Comparison of ENCODE assay signal across 14 cellular contexts in the genomic region with DNA sequence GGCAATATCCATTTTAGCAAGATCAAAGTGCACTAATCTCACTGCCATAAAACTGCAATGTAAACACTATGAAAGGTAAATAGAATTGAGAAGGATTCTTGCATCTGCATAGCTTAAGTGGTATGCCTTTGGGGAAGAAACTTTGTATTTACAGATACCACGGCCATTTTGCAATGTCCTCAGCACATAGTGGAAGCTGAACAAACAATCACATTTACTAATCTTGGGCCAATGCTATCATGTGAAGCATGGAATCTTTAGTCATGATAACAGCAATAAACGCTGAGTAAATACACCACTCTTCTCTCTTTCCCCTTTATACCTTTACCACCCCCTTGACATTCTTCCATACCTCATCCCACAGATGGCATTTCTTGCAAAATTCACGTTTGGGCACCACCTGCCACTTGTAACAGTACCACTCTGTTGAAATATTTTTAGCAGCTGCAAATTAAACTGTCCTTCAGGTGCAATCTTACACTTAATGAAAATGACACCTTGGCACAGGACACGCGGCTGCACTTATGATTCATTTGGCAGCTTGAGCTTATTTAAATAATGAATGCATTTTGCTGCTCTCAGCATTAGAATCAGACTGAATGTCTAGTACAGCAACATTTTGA.
DNase-seq lines count a peak whose midpoint lies in the region; ATAC-seq and TF ChIP-seq lines count a peak whose summit lies in the region.
"Had no signal": no experiment of that assay in that cellular context is flagged by ENCODE, and none has a peak within 500 bp of the region (broad histone marks: within the 10 kb centered on the region; RNA-seq: fewer than 3 reads in every experiment).

No MANE protein-coding gene starts in this region.

- CTCF ChIA-PET in SK-N-SH (lab: Yijun Ruan, JAX) = interaction anchor here (0.8 to 1.2 kb wide), 2 partner anchors 19 to 87 kb away, joined by 3 to 4 read pairs; no protein-coding TSS in a partner anchor

- H3K27me3 ChIP-seq in SK-N-SH (ENCODE audit: insufficient read depth) (no peaks in the 10 kb centered on the region), left lung (no peaks in the 10 kb centered on the region), spleen (replicated peaks in 1 of 7) (no peaks in the 10 kb centered on the region)

- TF ChIP-seq RAD21 in SK-N-SH (IDR thresholded peaks at IDR 0.05; ENCODE audit: low read length) = no peak

- peaks cover 0 to 27% of the 10 kb centered on the region in 2 experiments; a peak in 2 of 4 replicates for H3K4me1 ChIP-seq in SK-N-SH (ENCODE audit: control insufficient read depth in 1 of 2, insufficient read depth in 2 of 2, low read depth in 1 of 2, low read length in 1 of 2)
- H3K4me1 ChIP-seq in left lung = no peaks in the 10 kb centered on the region
- no peaks in the 10 kb centered on the region for H3K4me1 ChIP-seq in spleen

- no peak overlapping the region for H3K4me2 ChIP-seq in SK-N-SH

- H3K36me3 ChIP-seq in SK-N-SH (replicated peaks in 1 of 2; ENCODE audit: control insufficient read depth in 1 of 2, insufficient read depth in 2 of 2, low read length in 1 of 2) = no peaks in the 10 kb centered on the region
- H3K36me3 ChIP-seq in left lung = no peaks in the 10 kb centered on the region
- H3K36me3 ChIP-seq in spleen = no peaks in the 10 kb centered on the region

- H3K9me2 ChIP-seq in SK-N-SH = no peaks in the 10 kb centered on the region

- no peak for TF ChIP-seq EP300 in SK-N-SH (IDR thresholded peaks at IDR 0.05; ENCODE audit: borderline replicate concordance in 1 of 2, low read depth in 1 of 2, low read length in 1 of 2)

- POLR2A ChIA-PET in SK-N-SH (lab: Yijun Ruan, JAX) = no interaction called here

- 82% methylated on average over 5 of the region's 5 CpGs for WGBS in SK-N-SH (ENCODE audit: low lambda C conversion rate)
- 75 to 89% (median 80%) methylated on average over 5 of the region's 5 CpGs for WGBS in spleen, 5 donors

- peaks cover 30% of the 10 kb centered on the region for H3F3A ChIP-seq in SK-N-SH (replicated peaks; ENCODE audit: insufficient read depth)

- H3K9ac ChIP-seq in SK-N-SH = 0 out of 2 replicates have a peak overlapping the region, but pooled peaks have one; percentile 4

- H4K20me1 ChIP-seq in SK-N-SH (ENCODE audit: insufficient read depth) = no peaks in the 10 kb centered on the region

- TF ChIP-seq CTCF in SK-N-SH (IDR thresholded peaks at IDR 0.05) (no peak), left lung (IDR thresholded peaks at IDR 0.05) (no peak), spleen (IDR thresholded peaks at IDR 0.05 in 8 of 11, conservative IDR thresholded peaks at IDR 0.05 in 3 of 11) (no peak)

- no peak for TF ChIP-seq POLR2A in spleen (IDR thresholded peaks at IDR 0.05)

- H3K27ac ChIP-seq in SK-N-SH (ENCODE audit: low read depth in 2 of 2, low read length in 1 of 2) = peak overlapping the region in 1 of 2 experiments; percentile 72; a peak in 2 of 4 replicates
- no peak overlapping the region for H3K27ac ChIP-seq in left lung
- H3K27ac ChIP-seq in spleen = no peak overlapping the region

- H2AFZ ChIP-seq in SK-N-SH (ENCODE audit: low read depth) = no peak overlapping the region

- ATAC-seq in left lung = peak; percentile 79
- ATAC-seq: effector memory CD8-positive, alpha-beta T cell; K562; natural killer cell treated with Interleukin-12 subunit alpha and Interleukin-12 subunit beta and Interleukin-15 and Interleukin-18, amount 100 ng/mL, for 72 hours had no signal

- peak; percentile 85 for DNase-seq in DMS79 treated with DMSO at 0.1 percent for 48 hours (lab: John Stamatoyannopoulos, UW)
- DNase-seq in NCI-H2029 (lab: John Stamatoyannopoulos, UW) = peak; percentile 34
- DNase-seq in SK-N-SH = no peak
- DNase-seq in left lung = no peak
- no peak for DNase-seq in activated gamma-delta T cell (lab: John Stamatoyannopoulos, UW)
- no peak for DNase-seq in SW 1271 (lab: John Stamatoyannopoulos, UW)
- DNase-seq in activated CD4-positive, CD25-positive, alpha-beta regulatory T cell (lab: John Stamatoyannopoulos, UW) = no peak
- no peak for DNase-seq in spleen
- DNase-seq: activated naive CD4-positive, alpha-beta T cell treated with Interleukin-2 at 50 U/mL for 16 hours; CD4-positive, CD25-positive, alpha-beta regulatory T cell; effector memory CD8-positive, alpha-beta T cell; stimulated activated CD4-positive, alpha-beta T cell treated with anti-CD3 and anti-CD28 coated beads, Interleukin-1b, Interleukin-23, amount 100 ng/mL, for 48 hours had no signal

- H3K4me3 ChIP-seq in SK-N-SH (ENCODE audit: low read depth in 2 of 2, low read length in 1 of 2) (no peak overlapping the region), left lung (no peak overlapping the region), spleen (no peak overlapping the region)
- H3K4me3 ChIP-seq: K562 had no signal

- intact Hi-C loops in left lung (cut with DNase I) (no loop called here), spleen (cut with DNase I; ENCODE audit: low total_unique reads) (no loop called here)

- H3K9me3 ChIP-seq in SK-N-SH = no peaks in the 10 kb centered on the region
- no peaks in the 10 kb centered on the region for H3K9me3 ChIP-seq in left lung
- no peaks in the 10 kb centered on the region for H3K9me3 ChIP-seq in spleen

- no peaks in the 10 kb centered on the region for H3K79me2 ChIP-seq in SK-N-SH (ENCODE audit: insufficient read depth)

TF ChIP-seq in SK-N-SH, 30 proteins besides CTCF, POLR2A, EP300 and RAD21:
- TF ChIP-seq, protein P1, sequence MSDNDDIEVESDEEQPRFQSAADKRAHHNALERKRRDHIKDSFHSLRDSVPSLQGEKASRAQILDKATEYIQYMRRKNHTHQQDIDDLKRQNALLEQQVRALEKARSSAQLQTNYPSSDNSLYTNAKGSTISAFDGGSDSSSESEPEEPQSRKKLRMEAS (IDR thresholded peaks at IDR 0.05; ENCODE audit: low read depth) = no peak
- TF ChIP-seq TEAD4 (IDR thresholded peaks at IDR 0.05; ENCODE audit: borderline replicate concordance, insufficient read depth) (no peak), MEF2A (IDR thresholded peaks at IDR 0.05; ENCODE audit: borderline replicate concordance, low read depth) (no peak), TCF12 (IDR thresholded peaks at IDR 0.05) (no peak), YY1 (IDR thresholded peaks at IDR 0.05; ENCODE audit: low read depth) (no peak), TAF1 (IDR thresholded peaks at IDR 0.05; ENCODE audit: borderline replicate concordance, low read depth, low read length) (no peak), RFX5 (IDR thresholded peaks at IDR 0.05; ENCODE audit: low read length) (no peak), FOXM1 (IDR thresholded peaks at IDR 0.05; ENCODE audit: low read depth) (no peak), MXI1 (IDR thresholded peaks at IDR 0.05; ENCODE audit: low read depth, low read length) (no peak), RXRA (IDR thresholded peaks at IDR 0.05; ENCODE audit: borderline replicate concordance, low read depth) (no peak), NFIC (IDR thresholded peaks at IDR 0.05; ENCODE audit: borderline replicate concordance) (no peak), RCOR1 (IDR thresholded peaks at IDR 0.05; ENCODE audit: low read length) (no peak)
- TF ChIP-seq, protein P2, sequence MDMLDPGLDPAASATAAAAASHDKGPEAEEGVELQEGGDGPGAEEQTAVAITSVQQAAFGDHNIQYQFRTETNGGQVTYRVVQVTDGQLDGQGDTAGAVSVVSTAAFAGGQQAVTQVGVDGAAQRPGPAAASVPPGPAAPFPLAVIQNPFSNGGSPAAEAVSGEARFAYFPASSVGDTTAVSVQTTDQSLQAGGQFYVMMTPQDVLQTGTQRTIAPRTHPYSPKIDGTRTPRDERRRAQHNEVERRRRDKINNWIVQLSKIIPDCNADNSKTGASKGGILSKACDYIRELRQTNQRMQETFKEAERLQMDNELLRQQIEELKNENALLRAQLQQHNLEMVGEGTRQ (IDR thresholded peaks at IDR 0.05; ENCODE audit: borderline replicate concordance, low read depth, low read length) = no peak
- TF ChIP-seq, protein P3, sequence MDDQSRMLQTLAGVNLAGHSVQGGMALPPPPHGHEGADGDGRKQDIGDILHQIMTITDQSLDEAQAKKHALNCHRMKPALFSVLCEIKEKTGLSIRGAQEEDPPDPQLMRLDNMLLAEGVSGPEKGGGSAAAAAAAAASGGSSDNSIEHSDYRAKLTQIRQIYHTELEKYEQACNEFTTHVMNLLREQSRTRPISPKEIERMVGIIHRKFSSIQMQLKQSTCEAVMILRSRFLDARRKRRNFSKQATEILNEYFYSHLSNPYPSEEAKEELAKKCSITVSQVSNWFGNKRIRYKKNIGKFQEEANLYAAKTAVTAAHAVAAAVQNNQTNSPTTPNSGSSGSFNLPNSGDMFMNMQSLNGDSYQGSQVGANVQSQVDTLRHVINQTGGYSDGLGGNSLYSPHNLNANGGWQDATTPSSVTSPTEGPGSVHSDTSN (IDR thresholded peaks at IDR 0.05) = no peak
- TF ChIP-seq, protein P4, sequence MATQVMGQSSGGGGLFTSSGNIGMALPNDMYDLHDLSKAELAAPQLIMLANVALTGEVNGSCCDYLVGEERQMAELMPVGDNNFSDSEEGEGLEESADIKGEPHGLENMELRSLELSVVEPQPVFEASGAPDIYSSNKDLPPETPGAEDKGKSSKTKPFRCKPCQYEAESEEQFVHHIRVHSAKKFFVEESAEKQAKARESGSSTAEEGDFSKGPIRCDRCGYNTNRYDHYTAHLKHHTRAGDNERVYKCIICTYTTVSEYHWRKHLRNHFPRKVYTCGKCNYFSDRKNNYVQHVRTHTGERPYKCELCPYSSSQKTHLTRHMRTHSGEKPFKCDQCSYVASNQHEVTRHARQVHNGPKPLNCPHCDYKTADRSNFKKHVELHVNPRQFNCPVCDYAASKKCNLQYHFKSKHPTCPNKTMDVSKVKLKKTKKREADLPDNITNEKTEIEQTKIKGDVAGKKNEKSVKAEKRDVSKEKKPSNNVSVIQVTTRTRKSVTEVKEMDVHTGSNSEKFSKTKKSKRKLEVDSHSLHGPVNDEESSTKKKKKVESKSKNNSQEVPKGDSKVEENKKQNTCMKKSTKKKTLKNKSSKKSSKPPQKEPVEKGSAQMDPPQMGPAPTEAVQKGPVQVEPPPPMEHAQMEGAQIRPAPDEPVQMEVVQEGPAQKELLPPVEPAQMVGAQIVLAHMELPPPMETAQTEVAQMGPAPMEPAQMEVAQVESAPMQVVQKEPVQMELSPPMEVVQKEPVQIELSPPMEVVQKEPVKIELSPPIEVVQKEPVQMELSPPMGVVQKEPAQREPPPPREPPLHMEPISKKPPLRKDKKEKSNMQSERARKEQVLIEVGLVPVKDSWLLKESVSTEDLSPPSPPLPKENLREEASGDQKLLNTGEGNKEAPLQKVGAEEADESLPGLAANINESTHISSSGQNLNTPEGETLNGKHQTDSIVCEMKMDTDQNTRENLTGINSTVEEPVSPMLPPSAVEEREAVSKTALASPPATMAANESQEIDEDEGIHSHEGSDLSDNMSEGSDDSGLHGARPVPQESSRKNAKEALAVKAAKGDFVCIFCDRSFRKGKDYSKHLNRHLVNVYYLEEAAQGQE (IDR thresholded peaks at IDR 0.05; ENCODE audit: low read depth, low read length) = no peak

Comparison
In these comparisons a context has a peak if more than half of its experiments do, and no peak if none do; other contexts are left out.
1. DNase-seq: peak in DMS79 treated with DMSO at 0.1 percent for 48 hours (single experiment) and NCI-H2029 (single experiment); none in SK-N-SH (single experiment), left lung (0 of 2), activated gamma-delta T cell (single experiment), SW 1271 (0 of 2), activated CD4-positive, CD25-positive, alpha-beta regulatory T cell (0 of 4) and spleen (single experiment).